In genomic region chr13:100506154-100506553, GRCh38 we compare ENCODE assay signal across 10 cellular contexts.
DNase-seq lines count a peak whose midpoint lies in the region; ATAC-seq lines count a peak whose summit lies in the region.
"Had no signal": no experiment of that assay in that cellular context is flagged by ENCODE, and none has a peak within 500 bp of the region (broad histone marks: within the 10 kb centered on the region; RNA-seq: fewer than 3 reads in every experiment).

No MANE protein-coding gene starts in this region.

- peak; percentile 9 to 33 for DNase-seq in activated CD4-positive, alpha-beta T cell treated with anti-CD3 and anti-CD28 coated beads, Interleukin-2, amount 50 U/mL, for 24 hours (ENCODE audit: low read depth in 1 of 2, low spot score in 1 of 2)
- DNase-seq in stimulated activated CD4-positive, alpha-beta T cell treated with anti-CD3 and anti-CD28 coated beads, Interleukin-15, amount 100 ng/mL, for 24 hours = peak; percentile 69
- DNase-seq in left colon (no peak), DMS53 treated with DMSO at 0.1 percent for 48 hours (lab: John Stamatoyannopoulos, UW; ENCODE audit: unreplicated experiment) (no peak), right cardiac atrium (no peak)
- DNase-seq: right lobe of liver had no signal

- intact Hi-C loops in left colon (cut with DNase I, micrococcal nuclease) (loop anchor here in 1 of 2 donors (10.0 kb wide), 1 partner anchor 1051 kb away; no protein-coding TSS in a partner anchor), right cardiac atrium (cut with DNase I) (no loop called here)

- H3K27ac ChIP-seq in right cardiac atrium (ENCODE audit: low read length) = no peak overlapping the region
- H3K27ac ChIP-seq: right lobe of liver had no signal

- no peaks in the 10 kb centered on the region for H3K9me3 ChIP-seq in right cardiac atrium (ENCODE audit: control insufficient read depth, low read length)
- H3K9me3 ChIP-seq: right lobe of liver had no signal

- no peaks in the 10 kb centered on the region for H3K27me3 ChIP-seq in right cardiac atrium (ENCODE audit: control insufficient read depth, insufficient read depth)
- H3K27me3 ChIP-seq: right lobe of liver had no signal

- ATAC-seq in GM18498 (IDR thresholded peaks at IDR 0.05; ENCODE audit: unreplicated experiment) = peak; percentile 66
- peak; percentile 55 for ATAC-seq in HG02588 (IDR thresholded peaks at IDR 0.05; ENCODE audit: unreplicated experiment)
- ATAC-seq in left colon = no peak
- no peak for ATAC-seq in right cardiac atrium
- no peak for ATAC-seq in GM18511 (IDR thresholded peaks at IDR 0.05; ENCODE audit: unreplicated experiment)
- ATAC-seq: HCT116, right lobe of liver had no signal

- H3K4me1 ChIP-seq in right cardiac atrium (ENCODE audit: control insufficient read depth, insufficient read depth, low read length) = no peaks in the 10 kb centered on the region
- H3K4me1 ChIP-seq: right lobe of liver had no signal

- H3K4me3 ChIP-seq in right cardiac atrium (ENCODE audit: low read length) = no peak overlapping the region
- H3K4me3 ChIP-seq: right lobe of liver had no signal

- 87% methylated on average over 15 of the region's 15 CpGs for WGBS in right cardiac atrium

Comparison
In these comparisons a context has a peak if more than half of its experiments do, and no peak if none do; other contexts are left out.
1. ATAC-seq: peak in GM18498 (single experiment) and HG02588 (single experiment); none in left colon (single experiment), right cardiac atrium (0 of 2) and GM18511 (single experiment).
2. DNase-seq: peak in activated CD4-positive, alpha-beta T cell treated with anti-CD3 and anti-CD28 coated beads, Interleukin-2, amount 50 U/mL, for 24 hours (2 of 2) and stimulated activated CD4-positive, alpha-beta T cell treated with anti-CD3 and anti-CD28 coated beads, Interleukin-15, amount 100 ng/mL, for 24 hours (single experiment); none in left colon (0 of 2), DMS53 treated with DMSO at 0.1 percent for 48 hours (single experiment) and right cardiac atrium (0 of 3).